8 cellular contexts compared by ENCODE assay signal in genomic region chr4:153750197-153750817, GRCh38. TPM values are rescaled to one million over a fixed set of nuclear protein-coding genes. Genes with fewer than 3 reads are reported as not detected.
A peak's percentile ranks its signal among the peaks of the same experiment; 100 is the strongest.
DNase-seq lines count a peak whose midpoint lies in the region; ATAC-seq and TF ChIP-seq lines count a peak whose summit lies in the region.

No MANE protein-coding gene starts in this region.

- no peaks in the 10 kb centered on the region for H3K4me1 Mint-ChIP-seq in activated B cell treated with CpG ODN at 0.5 μM for 24 hours

- no peaks in the 10 kb centered on the region for H3K36me3 Mint-ChIP-seq in activated B cell treated with CpG ODN at 0.5 μM for 24 hours (ENCODE audit: low read depth)

- H3K27me3 Mint-ChIP-seq in activated B cell treated with CpG ODN at 0.5 μM for 24 hours, result peaks cover 13% of the 10 kb centered on the region

- intact Hi-C loops in activated B cell treated with CpG ODN at 0.5 μM for 24 hours (cut with micrococcal nuclease), result loop anchor here (1.0 to 5.0 kb wide), 7 partner anchors 107 to 904 kb away; partner anchors contain the start of gene MND1

- peak; percentile 90 for ATAC-seq in HG02884 (IDR thresholded peaks at IDR 0.05; ENCODE audit: unreplicated experiment)
- peak; percentile 57 for ATAC-seq in activated B cell treated with CpG ODN at 0.5 μM for 24 hours (ENCODE audit: low read depth)
- ATAC-seq in left lobe of liver, result peak; percentile 99

- TF ChIP-seq CTCF in activated B cell treated with CpG ODN at 0.5 μM for 24 hours (IDR thresholded peaks at IDR 0.05), result peak; percentile 19

- no peak overlapping the region for H3K4me3 Mint-ChIP-seq in activated B cell treated with CpG ODN at 0.5 μM for 24 hours

- no peak overlapping the region for H3K27ac ChIP-seq in caudate nucleus (ENCODE audit: low read depth, low read length)

- H3K27ac Mint-ChIP-seq in activated B cell treated with CpG ODN at 0.5 μM for 24 hours, result no peak overlapping the region

- POLR2A ChIA-PET in activated B cell treated with CpG ODN at 0.5 μM for 24 hours (lab: Charles Lee), result interaction anchor here (0.6 kb wide), 1 partner anchor 280 kb away, joined by 3 read pairs; no protein-coding TSS in a partner anchor

- peaks cover 3% of the 10 kb centered on the region for H3K9me3 Mint-ChIP-seq in activated B cell treated with CpG ODN at 0.5 μM for 24 hours

- CTCF ChIA-PET in activated B cell treated with CpG ODN at 0.5 μM for 24 hours (lab: Charles Lee), result interaction anchor here (0.6 to 2.8 kb wide), 19 partner anchors 9 to 904 kb away, joined by 3 to 36 read pairs (median 3); no protein-coding TSS in a partner anchor

- DNase-seq in SIG-M5 treated with dmso at 0.1 percent for 504 hours (lab: John Stamatoyannopoulos, UW; ENCODE audit: unreplicated experiment) (peak; percentile 82), SIG-M5 (lab: John Stamatoyannopoulos, UW) (no peak), NCI-H2171 treated with DMSO at 0.1 percent for 48 hours (lab: John Stamatoyannopoulos, UW) (peak; percentile 28), activated B cell treated with CpG ODN at 0.5 μM for 24 hours (no peak), caudate nucleus (lab: John Stamatoyannopoulos, UW) (peak in 49 of 61 donors; percentile 6 to 78 (median 35)), left lobe of liver (ENCODE audit: low spot score) (peak; percentile 63)
- peak in 2 of 3 experiments; percentile 18 to 49 for DNase-seq in stimulated activated CD4-positive, alpha-beta T cell treated with anti-CD3 and anti-CD28 coated beads, TNF-alpha, amount 100 ng/mL, for 4 hours (ENCODE audit: low read depth in 3 of 3)

RNA-seq across cellular contexts. Expression of gene RNF175, which starts 9.5 kb away (rescaled TPM):
- total RNA-seq in activated B cell treated with CpG ODN at 0.5 μM for 24 hours, result not detected in 2 replicates
- not detected for total RNA-seq in left lobe of liver

RNA-seq across cellular contexts. Expression of gene SFRP2, which starts 38.6 kb away (rescaled TPM):
- not detected in 2 replicates for total RNA-seq in activated B cell treated with CpG ODN at 0.5 μM for 24 hours
- 0.55 TPM for total RNA-seq in left lobe of liver

Comparison
In these comparisons a context has a peak if more than half of its experiments do, and no peak if none do; other contexts are left out.
1. DNase-seq: peak in SIG-M5 treated with dmso at 0.1 percent for 504 hours (single experiment), NCI-H2171 treated with DMSO at 0.1 percent for 48 hours (single experiment), caudate nucleus (49 of 61), left lobe of liver (single experiment) and stimulated activated CD4-positive, alpha-beta T cell treated with anti-CD3 and anti-CD28 coated beads, TNF-alpha, amount 100 ng/mL, for 4 hours (2 of 3); none in SIG-M5 (single experiment) and activated B cell treated with CpG ODN at 0.5 μM for 24 hours (single experiment).
2. Peak in every context shown above with its lines, with median percentiles within 50 percentile points of each other: ATAC-seq.